ENCODE assay signal across 1 cellular context in the genomic region with DNA sequence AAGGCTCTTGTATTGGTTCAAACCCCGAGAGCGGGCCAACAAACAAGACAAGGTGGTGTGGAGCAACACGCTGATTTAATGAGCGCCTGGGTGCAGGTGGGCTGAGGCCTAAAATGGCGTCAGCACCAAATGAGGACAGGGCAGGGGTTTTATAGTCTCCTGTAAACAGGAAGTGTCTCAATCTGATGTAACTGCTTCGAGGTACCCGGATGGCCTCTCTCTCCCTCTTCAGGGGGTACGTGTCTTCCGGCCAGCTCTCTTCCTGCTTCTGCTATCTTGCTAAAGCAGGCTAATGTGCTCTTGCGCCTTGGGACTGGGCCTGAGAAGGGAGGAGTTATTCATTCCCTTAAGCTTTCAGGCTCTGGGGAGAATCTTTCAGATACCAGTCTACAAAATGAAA. TPM values are rescaled to one million over a fixed set of nuclear protein-coding genes. Genes with fewer than 3 reads are reported as not detected.
"Had no signal": no experiment of that assay in that cellular context is flagged by ENCODE, and none has a peak within 500 bp of the region (broad histone marks: within the 10 kb centered on the region; RNA-seq: fewer than 3 reads in every experiment).

No MANE protein-coding gene starts in this region.

RNA-seq across cellular contexts. Expression of a gene that starts 41.9 kb away (rescaled TPM):
- total RNA-seq: IMR-90 had no signal
